In the genomic region with DNA sequence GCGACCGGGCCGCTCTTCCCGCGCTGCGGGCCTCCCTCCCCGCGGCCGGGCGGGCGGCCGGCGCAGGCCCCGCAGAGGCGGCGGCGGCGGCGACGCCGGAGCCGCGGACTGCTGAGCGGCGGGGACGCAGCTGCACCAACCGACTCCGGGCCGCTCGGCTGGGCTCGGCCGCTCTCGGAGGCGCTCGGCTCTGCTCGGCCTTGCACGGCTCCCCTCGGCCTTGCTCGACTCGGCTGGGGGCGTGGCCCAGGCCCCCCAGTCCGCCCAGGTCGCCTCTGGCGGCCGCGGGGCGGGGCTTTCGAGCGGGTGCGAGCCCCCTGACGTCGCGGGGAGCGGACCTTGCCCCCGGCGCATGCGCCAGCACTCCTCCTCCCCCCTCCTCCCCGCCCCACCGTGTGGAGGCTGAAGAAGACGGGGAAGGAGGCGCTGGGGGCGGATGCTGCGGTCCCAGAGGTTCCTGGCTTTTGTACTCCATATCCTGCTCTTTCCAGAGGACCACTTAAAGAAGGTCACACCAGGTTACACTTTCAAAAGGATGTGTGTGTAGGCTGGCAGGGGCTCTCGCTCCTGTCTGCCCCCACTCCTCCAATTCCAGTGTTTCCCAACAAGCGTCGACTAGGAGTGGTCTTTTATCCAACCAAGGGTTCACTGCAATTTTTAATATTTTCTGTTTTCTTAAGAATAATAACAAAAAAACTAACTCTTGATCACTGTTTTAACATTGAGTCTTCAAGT, we compare ENCODE assay signal across 8 cellular contexts. TPM values are rescaled to one million over a fixed set of nuclear protein-coding genes. Genes with fewer than 3 reads are reported as not detected.
DNase-seq lines count a peak whose midpoint lies in the region; ATAC-seq, FAIRE-seq and TF ChIP-seq lines count a peak whose summit lies in the region.

A gene with protein sequence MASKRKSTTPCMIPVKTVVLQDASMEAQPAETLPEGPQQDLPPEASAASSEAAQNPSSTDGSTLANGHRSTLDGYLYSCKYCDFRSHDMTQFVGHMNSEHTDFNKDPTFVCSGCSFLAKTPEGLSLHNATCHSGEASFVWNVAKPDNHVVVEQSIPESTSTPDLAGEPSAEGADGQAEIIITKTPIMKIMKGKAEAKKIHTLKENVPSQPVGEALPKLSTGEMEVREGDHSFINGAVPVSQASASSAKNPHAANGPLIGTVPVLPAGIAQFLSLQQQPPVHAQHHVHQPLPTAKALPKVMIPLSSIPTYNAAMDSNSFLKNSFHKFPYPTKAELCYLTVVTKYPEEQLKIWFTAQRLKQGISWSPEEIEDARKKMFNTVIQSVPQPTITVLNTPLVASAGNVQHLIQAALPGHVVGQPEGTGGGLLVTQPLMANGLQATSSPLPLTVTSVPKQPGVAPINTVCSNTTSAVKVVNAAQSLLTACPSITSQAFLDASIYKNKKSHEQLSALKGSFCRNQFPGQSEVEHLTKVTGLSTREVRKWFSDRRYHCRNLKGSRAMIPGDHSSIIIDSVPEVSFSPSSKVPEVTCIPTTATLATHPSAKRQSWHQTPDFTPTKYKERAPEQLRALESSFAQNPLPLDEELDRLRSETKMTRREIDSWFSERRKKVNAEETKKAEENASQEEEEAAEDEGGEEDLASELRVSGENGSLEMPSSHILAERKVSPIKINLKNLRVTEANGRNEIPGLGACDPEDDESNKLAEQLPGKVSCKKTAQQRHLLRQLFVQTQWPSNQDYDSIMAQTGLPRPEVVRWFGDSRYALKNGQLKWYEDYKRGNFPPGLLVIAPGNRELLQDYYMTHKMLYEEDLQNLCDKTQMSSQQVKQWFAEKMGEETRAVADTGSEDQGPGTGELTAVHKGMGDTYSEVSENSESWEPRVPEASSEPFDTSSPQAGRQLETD (minus strand): TSS at position 196 of the 735 bp plus-strand sequence. CDS start 112,815 bp downstream, outside the sequence.

- peak within 1 kb of the TSS; percentile 78 for H3K27ac ChIP-seq in keratinocyte (ENCODE audit: control insufficient read depth, insufficient read depth, low read length)

- H3K9ac ChIP-seq in keratinocyte (ENCODE audit: control insufficient read depth, extremely low read depth, insufficient read depth, low read length) = peak within 1 kb of the TSS; percentile 88

- dilution Hi-C loops in keratinocyte (cut with MboI; ENCODE audit: extremely low pct_ligation_motif_present, low sequenced_read_pairs) = no loop called here

- no peak for TF ChIP-seq CTCF in keratinocyte (optimal IDR thresholded peaks at IDR 0.05 in 1 of 3, IDR thresholded peaks at IDR 0.05 in 1 of 3, conservative IDR thresholded peaks at IDR 0.05 in 1 of 3; ENCODE audit: extremely low read depth in 1 of 3, insufficient read depth in 2 of 3, low read length in 3 of 3)

- FAIRE-seq in keratinocyte (lab: Jason Lieb, UNC) = no peak

- peak within 1 kb of the TSS; percentile 87 for H3K4me2 ChIP-seq in keratinocyte (ENCODE audit: control insufficient read depth, extremely low read depth, insufficient read depth, low read depth, low read length)

- peak; percentile 62 for TF ChIP-seq POLR2A in GM19193 (IDR thresholded peaks at IDR 0.05; ENCODE audit: extremely low read depth, insufficient read depth, insufficient read length)

- H3K4me3 ChIP-seq in keratinocyte (ENCODE audit: control insufficient read depth in 2 of 3, extremely low read depth in 1 of 3, insufficient read depth in 2 of 3, low read depth in 1 of 3, low read length in 3 of 3) = peak within 1 kb of the TSS; percentile 64 to 82 (median 81)

- DNase-seq in AG20443 (ENCODE audit: low spot score) (peak; percentile 100), NCI-H460 (ENCODE audit: extremely low read depth, low read depth) (peak; percentile 94), cerebellar nuclear complex (lab: John Stamatoyannopoulos, UW) (peak; percentile 66 to 84), keratinocyte (ENCODE audit: low read depth, low spot score) (no peak)
- DNase-seq in activated CD4-positive, alpha-beta T cell treated with anti-CD3 and anti-CD28 coated beads for 1 hour = peak; percentile 94
- DNase-seq in stimulated activated CD4-positive, alpha-beta T cell treated with anti-CD3 and anti-CD28 coated beads, Interleukin-15, amount 100 ng/mL, for 1 hour (ENCODE audit: low read depth in 1 of 2, low spot score in 1 of 2) = peak; percentile 96 to 97

- peaks cover 32% of the 10 kb centered on the region for H3K79me2 ChIP-seq in keratinocyte (ENCODE audit: control insufficient read depth, insufficient read depth, low read length)

- no peaks in the 10 kb centered on the region for H3K27me3 ChIP-seq in keratinocyte (ENCODE audit: control insufficient read depth, extremely low read depth, insufficient read depth, low read length)

- H3K9me1 ChIP-seq in keratinocyte (ENCODE audit: control insufficient read depth, extremely low read depth, insufficient read depth, low read length) = no peaks in the 10 kb centered on the region

- no peaks in the 10 kb centered on the region for H3K36me3 ChIP-seq in keratinocyte (ENCODE audit: control insufficient read depth in 2 of 2, extremely low read depth in 1 of 2, insufficient read depth in 2 of 2, low read length in 2 of 2)

- peak within 1 kb of the TSS; percentile 82 for H2AFZ ChIP-seq in keratinocyte (ENCODE audit: control insufficient read depth, low read length)

- H4K20me1 ChIP-seq in keratinocyte (ENCODE audit: control insufficient read depth, extremely low read depth, insufficient read depth, low read length) = no peaks in the 10 kb centered on the region

- H3K4me1 ChIP-seq in keratinocyte (ENCODE audit: control insufficient read depth, extremely low read depth, insufficient read depth, low read length) = peaks cover 15% of the 10 kb centered on the region

- no peaks in the 10 kb centered on the region for H3K9me3 ChIP-seq in keratinocyte (ENCODE audit: control insufficient read depth, low read depth, low read length)

- peak; percentile 97 for ATAC-seq in HG03432 (IDR thresholded peaks at IDR 0.05; ENCODE audit: unreplicated experiment)

RNA-seq across cellular contexts. Expression of the gene that starts here (rescaled TPM):
- total RNA-seq in NCI-H460 (2014; rRNA removed; shearing (Covaris generic)) = 3.7 and 4.6 TPM in 2 replicates
- 3.3 and 5.2 TPM in 2 replicates for polyA plus RNA-seq in NCI-H460 (2014; cell fraction: nucleus; rRNA removed)
- 12.6 to 19.6 TPM (median 16.5 TPM) in 3 replicates for polyA plus RNA-seq in keratinocyte
- polyA plus RNA-seq in keratinocyte (2011; ENCODE audit: low read depth) = 7.5 TPM
- polyA plus RNA-seq in keratinocyte (2011; cell fraction: cytosol; rRNA removed) = 17.2 and 21.0 TPM in 2 replicates
- polyA plus RNA-seq in keratinocyte (2011; cell fraction: nucleus; rRNA removed) = 30.8 and 35.5 TPM in 2 replicates
- 6.7 and 16.3 TPM in 2 replicates for polyA plus RNA-seq in keratinocyte (2012; ENCODE audit: low replicate concordance)
- 33.7 to 81.9 TPM (median 44.3 TPM) in 3 replicates for polyA minus RNA-seq in keratinocyte
- 21.5 TPM for polyA minus RNA-seq in keratinocyte (2011; cell fraction: cytosol; rRNA and poly(A)+ RNA removed)
- 14.6 and 35.0 TPM in 2 replicates for polyA minus RNA-seq in keratinocyte (2011; cell fraction: nucleus; rRNA and poly(A)+ RNA removed)
